13 cellular contexts compared by ENCODE assay signal in genomic region chr21:38988211-38989096, GRCh38.
DNase-seq lines count a peak whose midpoint lies in the region; ATAC-seq and TF ChIP-seq lines count a peak whose summit lies in the region.
"Had no signal": no experiment of that assay in that cellular context is flagged by ENCODE, and none has a peak within 500 bp of the region (broad histone marks: within the 10 kb centered on the region; RNA-seq: fewer than 3 reads in every experiment).

No MANE protein-coding gene starts in this region.

- intact Hi-C loops in spleen (cut with DNase I; ENCODE audit: low total_unique reads) = loop anchor here (5.0 kb wide), 1 partner anchor 166 kb away; no protein-coding TSS in a partner anchor

- peak overlapping the region; percentile 71 for H3K27ac ChIP-seq in BLaER1
- H3K27ac ChIP-seq in VCaP = peak overlapping the region; percentile 89
- peak overlapping the region in 4 of 8 donors; percentile 18 to 88 (median 84) for H3K27ac ChIP-seq in spleen

- peak overlapping the region; percentile 59 for H3K9ac ChIP-seq in BLaER1

- no peaks in the 10 kb centered on the region for H3K9me3 ChIP-seq in BLaER1
- no peaks in the 10 kb centered on the region for H3K9me3 ChIP-seq in spleen

- H3K4me1 ChIP-seq in BLaER1 (peaks cover 100% of the 10 kb centered on the region), spleen (peaks cover 27 to 89% (median 56%) of the 10 kb centered on the region in 6 donors)

- H3K27ac Mint-ChIP-seq in nephron progenitor cell = peak overlapping the region; percentile 95
- no peak overlapping the region for H3K27ac Mint-ChIP-seq in activated T-cell treated with anti-CD3 and anti-CD28 coated beads, Interleukin-2, amount 50 U/mL, for 24 hours
- H3K27ac Mint-ChIP-seq: activated naive CD4-positive, alpha-beta T cell treated with anti-CD3 and anti-CD28 coated beads for 36 hours had no signal

- ATAC-seq in GM19452 (IDR thresholded peaks at IDR 0.05; ENCODE audit: unreplicated experiment) = no peak

- no peaks in the 10 kb centered on the region for H3K9me3 Mint-ChIP-seq in nephron progenitor cell
- H3K9me3 Mint-ChIP-seq in activated T-cell treated with anti-CD3 and anti-CD28 coated beads, Interleukin-2, amount 50 U/mL, for 24 hours = no peaks in the 10 kb centered on the region
- H3K9me3 Mint-ChIP-seq: activated naive CD4-positive, alpha-beta T cell treated with anti-CD3 and anti-CD28 coated beads for 36 hours had no signal

- no peak for TF ChIP-seq POLR2A in spleen (IDR thresholded peaks at IDR 0.05)

- peak; percentile 45 for DNase-seq in NCI-H1092 (lab: John Stamatoyannopoulos, UW)
- no peak for DNase-seq in nephron progenitor cell
- no peak for DNase-seq in spleen
- DNase-seq in activated naive CD4-positive, alpha-beta T cell (lab: John Stamatoyannopoulos, UW) = no peak
- no peak for DNase-seq in activated T-cell treated with anti-CD3 and anti-CD28 coated beads, Interleukin-2, amount 50 U/mL, for 24 hours
- DNase-seq: activated naive CD4-positive, alpha-beta T cell treated with anti-CD3 and anti-CD28 coated beads for 36 hours; caudate nucleus; hippocampal formation; NCI-H226; occipital lobe had no signal

- no peaks in the 10 kb centered on the region for H3K36me3 ChIP-seq in BLaER1
- H3K36me3 ChIP-seq in spleen = no peaks in the 10 kb centered on the region

- peak overlapping the region; percentile 97 for H3K4me2 ChIP-seq in BLaER1

- peak overlapping the region; percentile 59 for H3K4me3 ChIP-seq in BLaER1
- H3K4me3 ChIP-seq in spleen = no peak overlapping the region

- no peaks in the 10 kb centered on the region for H4K20me1 ChIP-seq in BLaER1

- H3K27me3 ChIP-seq in BLaER1 (no peaks in the 10 kb centered on the region), spleen (replicated peaks in 1 of 7) (peaks cover 0 to 72% (median 3%) of the 10 kb centered on the region in 7 donors)

- H3K4me3 Mint-ChIP-seq in nephron progenitor cell = peak overlapping the region; percentile 66
- H3K4me3 Mint-ChIP-seq in activated T-cell treated with anti-CD3 and anti-CD28 coated beads, Interleukin-2, amount 50 U/mL, for 24 hours = no peak overlapping the region
- H3K4me3 Mint-ChIP-seq: activated naive CD4-positive, alpha-beta T cell treated with anti-CD3 and anti-CD28 coated beads for 36 hours had no signal

- no peaks in the 10 kb centered on the region for H3K36me3 Mint-ChIP-seq in nephron progenitor cell (ENCODE audit: low read depth)
- no peaks in the 10 kb centered on the region for H3K36me3 Mint-ChIP-seq in activated T-cell treated with anti-CD3 and anti-CD28 coated beads, Interleukin-2, amount 50 U/mL, for 24 hours (ENCODE audit: low read depth)

- WGBS in spleen, 5 donors = 72 to 83% (median 77%) methylated on average over 16 of the region's 16 CpGs

- H3K27me3 Mint-ChIP-seq in nephron progenitor cell (ENCODE audit: low read depth, poor library complexity) = peaks cover 9% of the 10 kb centered on the region
- peaks cover 74% of the 10 kb centered on the region for H3K27me3 Mint-ChIP-seq in activated T-cell treated with anti-CD3 and anti-CD28 coated beads, Interleukin-2, amount 50 U/mL, for 24 hours

- TF ChIP-seq CTCF in VCaP (conservative IDR thresholded peaks at IDR 0.05) = no peak
- no peak for TF ChIP-seq CTCF in nephron progenitor cell (IDR thresholded peaks at IDR 0.05)
- no peak for TF ChIP-seq CTCF in spleen (IDR thresholded peaks at IDR 0.05 in 8 of 11, conservative IDR thresholded peaks at IDR 0.05 in 3 of 11)

- peaks cover 97% of the 10 kb centered on the region for H3K4me1 Mint-ChIP-seq in nephron progenitor cell
- H3K4me1 Mint-ChIP-seq in activated T-cell treated with anti-CD3 and anti-CD28 coated beads, Interleukin-2, amount 50 U/mL, for 24 hours (ENCODE audit: low read depth) = peaks cover 24% of the 10 kb centered on the region
